Comparison of ENCODE assay signal across 2 cellular contexts in genomic region chr7:106655703-106656498, GRCh38.
TF ChIP-seq lines count a peak whose summit lies in the region.

No MANE protein-coding gene starts in this region.

TF ChIP-seq in IMR-90, 13 proteins besides CTCF, POLR2A, EP300 and RAD21 (continued from another document):
- TF ChIP-seq ELK1 (IDR thresholded peaks at IDR 0.05; ENCODE audit: borderline replicate concordance, low read depth, low read length) (no peak), FOS (IDR thresholded peaks at IDR 0.05; ENCODE audit: low read depth, low read length) (no peak), NFE2L2 (IDR thresholded peaks at IDR 0.05; ENCODE audit: low read depth, low read length) (no peak), SMC3 (IDR thresholded peaks at IDR 0.05; ENCODE audit: low read depth, low read length) (no peak), MXI1 (IDR thresholded peaks at IDR 0.05; ENCODE audit: borderline replicate concordance, low read depth, low read length) (no peak), USF2 (IDR thresholded peaks at IDR 0.05; ENCODE audit: low read depth, low read length) (no peak), BHLHE40 (IDR thresholded peaks at IDR 0.05; ENCODE audit: low read depth, low read length) (no peak), RFX5 (IDR thresholded peaks at IDR 0.05; ENCODE audit: low read depth, low read length) (no peak)
TF ChIP-seq in IMR-90: peak in this region for 0.

TF ChIP-seq in SK-N-SH treated with all-trans-retinoic acid at 6 μM for 48 hours, 23 proteins besides CTCF, POLR2A, EP300 and RAD21:
- TF ChIP-seq TSHZ2 (CRISPR knock-in tag; IDR thresholded peaks at IDR 0.05), result no peak
- TF ChIP-seq ESRRG (CRISPR knock-in tag; IDR thresholded peaks at IDR 0.05), result 0 out of 2 replicates have a peak, but pooled peaks have one; percentile 43
- TF ChIP-seq GLIS3 (CRISPR knock-in tag; IDR thresholded peaks at IDR 0.05), result peak; percentile 76; the same call in 1 of the 2 replicates
- TF ChIP-seq CSRNP3 (CRISPR knock-in tag; IDR thresholded peaks at IDR 0.05), result 0 out of 2 replicates have a peak, but pooled peaks have one; percentile 34
- no peak for TF ChIP-seq SNAI2 (CRISPR knock-in tag; IDR thresholded peaks at IDR 0.05)
